8 cellular contexts compared by ENCODE assay signal in genomic region chr20:17536944-17537444, GRCh38. TPM values are rescaled to one million over a fixed set of nuclear protein-coding genes. Genes with fewer than 3 reads are reported as not detected.
A peak's percentile ranks its signal among the peaks of the same experiment; 100 is the strongest.
DNase-seq lines count a peak whose midpoint lies in the region; ATAC-seq and TF ChIP-seq lines count a peak whose summit lies in the region.

No MANE protein-coding gene starts in this region.

- no peak overlapping the region for H3K9ac ChIP-seq in trophoblast cell (ENCODE audit: low read length)

- peak overlapping the region; percentile 54 for H4K91ac ChIP-seq in trophoblast cell (ENCODE audit: low read depth, low read length)

- no peaks in the 10 kb centered on the region for H3K9me3 ChIP-seq in trophoblast cell (ENCODE audit: insufficient read depth, low read depth, low read length)

- H3F3A ChIP-seq in GM23338 (replicated peaks; ENCODE audit: low read depth): peaks cover 5% of the 10 kb centered on the region

- 0 out of 2 replicates have a peak overlapping the region, but pooled peaks have one; percentile 82 for H3K27ac Mint-ChIP-seq in GM23338

- H3K18ac ChIP-seq in trophoblast cell (ENCODE audit: low read length): peak overlapping the region; percentile 72

- no peak overlapping the region for H3K4me3 ChIP-seq in GM23338
- H3K4me3 ChIP-seq in trophoblast cell (ENCODE audit: low read depth, low read length): no peak overlapping the region

- H3K27ac ChIP-seq in GM23338 (ENCODE audit: low read depth) (no peak overlapping the region), trophoblast cell (ENCODE audit: low read depth, low read length) (no peak overlapping the region)

- H3K4me1 ChIP-seq in GM23338 (ENCODE audit: insufficient read depth): peaks cover 7% of the 10 kb centered on the region
- peaks cover 0 to 3% of the 10 kb centered on the region in 2 experiments for H3K4me1 ChIP-seq in trophoblast cell (ENCODE audit: control insufficient read depth in 1 of 2, insufficient read depth in 2 of 2, low read length in 2 of 2)

- H3K4me1 Mint-ChIP-seq in GM23338: peaks cover 18% of the 10 kb centered on the region

- peak overlapping the region; percentile 66; the same call in 1 of the 2 replicates for H2AFZ ChIP-seq in GM23338
- peak overlapping the region; percentile 87 for H2AFZ ChIP-seq in trophoblast cell (ENCODE audit: insufficient read depth, low read length, poor library complexity)

- peaks cover 2% of the 10 kb centered on the region for H3K79me1 ChIP-seq in trophoblast cell (ENCODE audit: low read length)

- H3K9me2 ChIP-seq in GM23338 (ENCODE audit: insufficient read depth): no peaks in the 10 kb centered on the region

- H3K27me3 ChIP-seq in GM23338 (ENCODE audit: insufficient read depth) (peaks cover 9% of the 10 kb centered on the region; the same call in 1 of the 2 replicates), trophoblast cell (ENCODE audit: insufficient read depth, low read length) (no peaks in the 10 kb centered on the region)

- H4K12ac ChIP-seq in trophoblast cell (ENCODE audit: low read depth, low read length): peak overlapping the region; percentile 55

- H3K36me3 ChIP-seq in GM23338 (ENCODE audit: insufficient read depth) (no peaks in the 10 kb centered on the region), trophoblast cell (ENCODE audit: control insufficient read depth in 1 of 2, insufficient read depth in 2 of 2, low read length in 2 of 2) (no peaks in the 10 kb centered on the region)

- H3K4me2 ChIP-seq in GM23338 (no peak overlapping the region), trophoblast cell (ENCODE audit: low read length) (no peak overlapping the region)

- no peak overlapping the region for H3K23ac ChIP-seq in trophoblast cell (ENCODE audit: low read length)

- H3K4me3 Mint-ChIP-seq in GM23338: no peak overlapping the region; the same call in 2 of the 3 replicates

- peak overlapping the region; percentile 79 for H2BK120ac ChIP-seq in trophoblast cell (ENCODE audit: insufficient read depth, low read length, poor library complexity)

- no CpG with 5 or more reads among the region's 6 CpGs for WGBS in trophoblast cell (ENCODE audit: extremely low coverage, insufficient coverage, insufficient read length)

- peaks cover 3% of the 10 kb centered on the region for H3K27me3 Mint-ChIP-seq in GM23338 (ENCODE audit: insufficient read depth, low read depth, poor library complexity)

- H3K79me2 ChIP-seq in GM23338 (replicated peaks; ENCODE audit: insufficient read depth) (no peaks in the 10 kb centered on the region), trophoblast cell (ENCODE audit: control insufficient read depth, insufficient read depth, low read length, poor library complexity) (no peaks in the 10 kb centered on the region)

- H3K14ac ChIP-seq in trophoblast cell (ENCODE audit: low read length): peak overlapping the region; percentile 87

- H3K4ac ChIP-seq in trophoblast cell (ENCODE audit: low read depth, low read length): peak overlapping the region; percentile 89

- peak overlapping the region; percentile 88 for H2AK5ac ChIP-seq in trophoblast cell (ENCODE audit: low read length)

- peak; percentile 95 for ATAC-seq in GM23338

- peak overlapping the region; percentile 48 for H4K8ac ChIP-seq in trophoblast cell (ENCODE audit: low read depth, low read length)

- peak overlapping the region; percentile 59 for H2BK5ac ChIP-seq in trophoblast cell (ENCODE audit: low read depth, low read length, poor library complexity)

- no peaks in the 10 kb centered on the region for H4K20me1 ChIP-seq in GM23338 (replicated peaks; ENCODE audit: insufficient read depth)

- H3K9me3 Mint-ChIP-seq in GM23338: peaks cover 4% of the 10 kb centered on the region; the same call in 2 of the 3 replicates

- peaks cover 3% of the 10 kb centered on the region; the same call in 2 of the 3 replicates for H3K36me3 Mint-ChIP-seq in GM23338 (ENCODE audit: low read depth)

- peak; percentile 83 for DNase-seq in ELR (ENCODE audit: low read depth)
- peak; percentile 94 for DNase-seq in GM23338 (ENCODE audit: low spot score)
- peak; percentile 85 for DNase-seq in M059J (ENCODE audit: low read depth)
- DNase-seq in SHP77 (lab: John Stamatoyannopoulos, UW): peak; percentile 97 to 98
- peak; percentile 41 for DNase-seq in activated T-helper 9 cell treated with anti-CD3 and anti-CD28 coated beads, Interleukin-2, amount 50 U/mL, for 16 hours (ENCODE audit: low read depth)
- peak; percentile 64 for DNase-seq in foreskin melanocyte
- DNase-seq in trophoblast cell: peak; percentile 75 to 88
- DNase-seq in ureter (ENCODE audit: low spot score): peak; percentile 81

- peak overlapping the region; percentile 96 for H2BK12ac ChIP-seq in trophoblast cell (ENCODE audit: low read length)

- peak; percentile 94 to 98 for TF ChIP-seq CTCF in GM23338 (conservative IDR thresholded peaks at IDR 0.05; ENCODE audit: low read depth in 2 of 2)

TF ChIP-seq in GM23338, 12 proteins besides CTCF, POLR2A, EP300 and RAD21 (continues in another document):
- no peak for TF ChIP-seq EZH2 (IDR thresholded peaks at IDR 0.05; ENCODE audit: low read depth, unreplicated experiment)
- TF ChIP-seq ZNF114 (CRISPR knock-in tag; IDR thresholded peaks at IDR 0.05): no peak
- TF ChIP-seq JUNB (IDR thresholded peaks at IDR 0.05; ENCODE audit: unreplicated experiment): no peak
- no peak for TF ChIP-seq POLR2AphosphoS5 (IDR thresholded peaks at IDR 0.05; ENCODE audit: low read depth)
- TF ChIP-seq ETS1 (IDR thresholded peaks at IDR 0.05): no peak
- TF ChIP-seq ZNF331 (CRISPR knock-in tag; IDR thresholded peaks at IDR 0.05; ENCODE audit: low read depth): no peak
- TF ChIP-seq EZH2phosphoT487 (IDR thresholded peaks at IDR 0.05; ENCODE audit: unreplicated experiment): no peak

RNA-seq across cellular contexts. Expression of gene BFSP1, which starts 5.8 kb away (rescaled TPM):
- total RNA-seq in GM23338 (2014; rRNA removed; shearing (Covaris generic)): 4.9 and 5.0 TPM in 2 replicates
- 2.7 and 3.1 TPM in 2 replicates for polyA plus RNA-seq in GM23338 (2016; fragmentation: Nextera tagmentation; extraction: Ambion mirVana)
- total RNA-seq in M059J (2014; rRNA removed; shearing (Covaris generic)): 4.8 and 5.5 TPM in 2 replicates
- polyA plus RNA-seq in trophoblast cell (2013): 2.2 and 2.7 TPM in 2 replicates
- 1.0 TPM for total RNA-seq in ureter

RNA-seq across cellular contexts. Expression of gene DSTN, which starts 32.9 kb away (rescaled TPM):
- total RNA-seq in GM23338 (2014; rRNA removed; shearing (Covaris generic)): 145 and 162 TPM in 2 replicates
- polyA plus RNA-seq in GM23338 (2016; fragmentation: Nextera tagmentation; extraction: Ambion mirVana): 456 and 459 TPM in 2 replicates
- 452 and 584 TPM in 2 replicates for total RNA-seq in M059J (2014; rRNA removed; shearing (Covaris generic))
- 565 and 566 TPM in 2 replicates for polyA plus RNA-seq in trophoblast cell (2013)
- 603 TPM for total RNA-seq in ureter

Comparison
In these comparisons a context has a peak if more than half of its experiments do, and no peak if none do; other contexts are left out.
1. DNase-seq: peak in every context shown above with its lines; median percentile 98 in SHP77; 94 in GM23338; 85 in M059J; 83 in ELR; 82 in trophoblast cell; 81 in ureter; 64 in foreskin melanocyte; 41 in activated T-helper 9 cell treated with anti-CD3 and anti-CD28 coated beads, Interleukin-2, amount 50 U/mL, for 16 hours.